9 cellular contexts compared by ENCODE assay signal in the genomic region with DNA sequence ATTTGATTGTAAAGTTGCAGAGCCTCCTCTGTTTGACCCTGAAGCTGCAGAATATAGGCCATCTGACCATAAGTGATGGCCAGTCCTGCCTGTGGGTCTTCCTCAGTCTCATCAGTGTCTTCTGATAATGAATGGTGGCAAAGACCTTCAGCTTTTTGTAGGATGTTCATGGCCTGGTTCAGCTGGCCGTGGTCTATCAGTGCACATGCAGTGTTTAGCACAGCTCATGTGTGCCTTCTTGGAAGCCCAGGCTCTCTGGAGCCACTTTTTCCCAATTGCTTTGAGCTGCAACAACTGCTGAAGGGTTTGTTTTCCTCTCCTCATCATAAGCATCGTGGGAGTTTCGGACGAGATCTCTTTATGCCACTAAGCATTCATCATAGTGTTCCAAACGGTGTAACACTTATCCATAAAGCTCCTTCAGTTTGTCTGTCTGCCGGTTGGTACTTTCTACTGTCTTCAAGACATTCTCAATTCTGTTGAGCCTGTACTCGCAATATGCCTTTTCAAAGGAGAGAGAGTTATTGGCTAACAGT.
A peak's percentile ranks its signal among the peaks of the same experiment; 100 is the strongest.
DNase-seq lines count a peak whose midpoint lies in the region; ATAC-seq and TF ChIP-seq lines count a peak whose summit lies in the region.
"Had no signal": no experiment of that assay in that cellular context is flagged by ENCODE, and none has a peak within 500 bp of the region (broad histone marks: within the 10 kb centered on the region; RNA-seq: fewer than 3 reads in every experiment).

No MANE protein-coding gene starts in this region.

- peak overlapping the region; percentile 47 for H3K27ac ChIP-seq in substantia nigra (ENCODE audit: low read depth, low read length, poor library complexity, severe bottlenecking)
- H3K27ac ChIP-seq: SJSA1 had no signal

- no peak for TF ChIP-seq CTCF in MCF 10A (IDR thresholded peaks at IDR 0.05; ENCODE audit: unreplicated experiment)

- H3K27me3 Mint-ChIP-seq in activated T-cell treated with anti-CD3 and anti-CD28 coated beads, Interleukin-2, amount 50 U/mL, for 72 hours (ENCODE audit: low read depth): no peaks in the 10 kb centered on the region
- no peaks in the 10 kb centered on the region for H3K27me3 Mint-ChIP-seq in MCF 10A (ENCODE audit: insufficient read depth, unreplicated experiment)

- peaks cover 3 to 5% of the 10 kb centered on the region in 2 donors for H3K36me3 Mint-ChIP-seq in activated T-cell treated with anti-CD3 and anti-CD28 coated beads, Interleukin-2, amount 50 U/mL, for 72 hours (ENCODE audit: insufficient read depth in 2 of 2)
- H3K36me3 Mint-ChIP-seq in MCF 10A (ENCODE audit: insufficient read depth, unreplicated experiment): peaks cover 5% of the 10 kb centered on the region

- POLR2A ChIA-PET in MCF 10A (lab: Yijun Ruan, JAX): interaction anchor here (0.6 to 1.5 kb wide), 4 partner anchors 9 to 132 kb away, joined by 3 to 6 read pairs (median 4); no protein-coding TSS in a partner anchor

- peak overlapping the region; percentile 49 to 55 for H3K4me3 Mint-ChIP-seq in activated T-cell treated with anti-CD3 and anti-CD28 coated beads, Interleukin-2, amount 50 U/mL, for 72 hours
- peak overlapping the region; percentile 1 for H3K4me3 Mint-ChIP-seq in MCF 10A (ENCODE audit: unreplicated experiment)

- H3K4me1 Mint-ChIP-seq in activated T-cell treated with anti-CD3 and anti-CD28 coated beads, Interleukin-2, amount 50 U/mL, for 72 hours (ENCODE audit: low read depth): peaks cover 26% of the 10 kb centered on the region
- peaks cover 16% of the 10 kb centered on the region for H3K4me1 Mint-ChIP-seq in MCF 10A (ENCODE audit: insufficient read depth, unreplicated experiment)

- CTCF ChIA-PET in MCF 10A (lab: Yijun Ruan, JAX): no interaction called here

- ATAC-seq in activated T-cell treated with anti-CD3 and anti-CD28 coated beads, Interleukin-2, amount 50 U/mL, for 72 hours (replicated peaks in 1 of 2): no peak
- ATAC-seq in HG03064 (IDR thresholded peaks at IDR 0.05; ENCODE audit: low read depth, unreplicated experiment) (peak; percentile 27), HG03457 (IDR thresholded peaks at IDR 0.05; ENCODE audit: unreplicated experiment) (no peak)

- DNase-seq in activated T-cell treated with anti-CD3 and anti-CD28 coated beads, Interleukin-2, amount 50 U/mL, for 72 hours: no peak
- DNase-seq in activated T-cell treated with anti-CD3 and anti-CD28 coated beads, Interleukin-2, amount 50 U/mL, for 48 hours: no peak
- DNase-seq in MCF 10A (ENCODE audit: unreplicated experiment) (no peak), substantia nigra (lab: John Stamatoyannopoulos, UW) (no peak), AML-193 (lab: John Stamatoyannopoulos, UW) (no peak), EL (no peak)

- intact Hi-C loops in MCF 10A (cut with micrococcal nuclease): no loop called here

- H3K27ac Mint-ChIP-seq in activated T-cell treated with anti-CD3 and anti-CD28 coated beads, Interleukin-2, amount 50 U/mL, for 72 hours: peak overlapping the region; percentile 85
- no peak overlapping the region for H3K27ac Mint-ChIP-seq in MCF 10A (ENCODE audit: low read depth, unreplicated experiment)

- no TSS peak for BruUV-seq in MCF 10A (replicated peaks; lab: Mats Ljungman, UMichigan)

- H3K9me3 Mint-ChIP-seq in activated T-cell treated with anti-CD3 and anti-CD28 coated beads, Interleukin-2, amount 50 U/mL, for 72 hours: peaks cover 2 to 3% of the 10 kb centered on the region in 2 donors
- H3K9me3 Mint-ChIP-seq in MCF 10A (ENCODE audit: unreplicated experiment): no peaks in the 10 kb centered on the region
